Comparison of ENCODE assay signal across 14 cellular contexts in genomic region chr20:17936306-17936790, GRCh38. TPM values are rescaled to one million over a fixed set of nuclear protein-coding genes. Genes with fewer than 3 reads are reported as not detected.
DNase-seq lines count a peak whose midpoint lies in the region; ATAC-seq and TF ChIP-seq lines count a peak whose summit lies in the region.
"Had no signal": no experiment of that assay in that cellular context is flagged by ENCODE, and none has a peak within 500 bp of the region (broad histone marks: within the 10 kb centered on the region; RNA-seq: fewer than 3 reads in every experiment).

No MANE protein-coding gene starts in this region.

- no peaks in the 10 kb centered on the region for H3K27me3 Mint-ChIP-seq in activated T-helper 17 cell treated with anti-CD3 and anti-CD28 coated beads, Interleukin-2, amount 50 U/mL, for 72 hours
- peaks cover 3% of the 10 kb centered on the region for H3K27me3 Mint-ChIP-seq in CD8-positive, alpha-beta T cell (ENCODE audit: low read depth)

- no peaks in the 10 kb centered on the region for H3K9me3 ChIP-seq in CD8-positive, alpha-beta T cell (ENCODE audit: low read length)

- no peak overlapping the region for H3K4me3 Mint-ChIP-seq in activated T-helper 17 cell treated with anti-CD3 and anti-CD28 coated beads, Interleukin-2, amount 50 U/mL, for 72 hours
- no peak overlapping the region for H3K4me3 Mint-ChIP-seq in CD8-positive, alpha-beta T cell
- H3K4me3 Mint-ChIP-seq: memory B cell had no signal

- CTCF ChIA-PET in CD8-positive, alpha-beta T cell (lab: Charles Lee): interaction anchor here (0.8 to 3.3 kb wide), 2 partner anchors 254 to 274 kb away, joined by 3 to 18 read pairs; partner anchors contain the start of gene RRBP1

- DNase-seq in AG10803 (ENCODE audit: low read depth) (peak; percentile 45), fibroblast of villous mesenchyme (ENCODE audit: low read depth) (peak; percentile 58), putamen (ENCODE audit: low spot score) (no peak), DMS153 (lab: John Stamatoyannopoulos, UW) (no peak)
- no peak for DNase-seq in CD8-positive, alpha-beta T cell
- DNase-seq: activated CD8-positive, alpha-beta memory T cell treated with anti-CD3 and anti-CD28 coated beads for 24 hours; NCI-H345; T1000 had no signal

- ATAC-seq in activated T-helper 17 cell treated with anti-CD3 and anti-CD28 coated beads, Interleukin-2, amount 50 U/mL, for 72 hours (replicated peaks): peak; percentile 35
- ATAC-seq in CD8-positive, alpha-beta T cell: no peak
- no peak for ATAC-seq in GM18858 (IDR thresholded peaks at IDR 0.05; ENCODE audit: unreplicated experiment)
- ATAC-seq: activated naive CD4-positive, alpha-beta T cell treated with anti-CD3 and anti-CD28 coated beads, Interleukin-2, amount 50 U/mL, for 72 hours had no signal

- POLR2A ChIA-PET in CD8-positive, alpha-beta T cell (lab: Charles Lee): interaction anchor here (1.1 kb wide), 1 partner anchor 34 kb away, joined by 3 read pairs; no protein-coding TSS in a partner anchor

- H3K27ac Mint-ChIP-seq in activated T-helper 17 cell treated with anti-CD3 and anti-CD28 coated beads, Interleukin-2, amount 50 U/mL, for 72 hours: no peak overlapping the region
- H3K27ac Mint-ChIP-seq in CD8-positive, alpha-beta T cell: no peak overlapping the region
- H3K27ac Mint-ChIP-seq: activated naive CD4-positive, alpha-beta T cell treated with anti-CD3 and anti-CD28 coated beads, Interleukin-2, amount 50 U/mL, for 72 hours; memory B cell had no signal

- H3K4me1 Mint-ChIP-seq in activated T-helper 17 cell treated with anti-CD3 and anti-CD28 coated beads, Interleukin-2, amount 50 U/mL, for 72 hours: peaks cover 6% of the 10 kb centered on the region
- H3K4me1 Mint-ChIP-seq in CD8-positive, alpha-beta T cell (ENCODE audit: low read depth): peaks cover 16% of the 10 kb centered on the region
- H3K4me1 Mint-ChIP-seq: memory B cell had no signal

- H3K4me3 ChIP-seq in AG10803 (ENCODE audit: low read length) (no peak overlapping the region), fibroblast of villous mesenchyme (ENCODE audit: low read depth, low read length) (no peak overlapping the region), rectal smooth muscle tissue (ENCODE audit: low read length) (peak overlapping the region; percentile 34)
- no peak overlapping the region for H3K4me3 ChIP-seq in CD8-positive, alpha-beta T cell (ENCODE audit: low read depth, low read length)
- H3K4me3 ChIP-seq: skin epidermis had no signal

- intact Hi-C loops in CD8-positive, alpha-beta T cell (cut with DNase I, micrococcal nuclease): no loop called here

- H3K9me3 Mint-ChIP-seq in activated T-helper 17 cell treated with anti-CD3 and anti-CD28 coated beads, Interleukin-2, amount 50 U/mL, for 72 hours: no peaks in the 10 kb centered on the region
- H3K9me3 Mint-ChIP-seq in CD8-positive, alpha-beta T cell: no peaks in the 10 kb centered on the region
- H3K9me3 Mint-ChIP-seq: activated naive CD4-positive, alpha-beta T cell treated with anti-CD3 and anti-CD28 coated beads, Interleukin-2, amount 50 U/mL, for 72 hours had no signal

- H3K27ac ChIP-seq in rectal smooth muscle tissue (ENCODE audit: low read depth, low read length): peak overlapping the region; percentile 82
- no peak overlapping the region for H3K27ac ChIP-seq in CD8-positive, alpha-beta T cell (ENCODE audit: low read depth, low read length)

- no peaks in the 10 kb centered on the region for H3K27me3 ChIP-seq in rectal smooth muscle tissue (ENCODE audit: control insufficient read depth, insufficient read depth, low read length)
- no peaks in the 10 kb centered on the region for H3K27me3 ChIP-seq in CD8-positive, alpha-beta T cell (ENCODE audit: insufficient read depth, low read length)

- H3K4me1 ChIP-seq in rectal smooth muscle tissue (ENCODE audit: control insufficient read depth, insufficient read depth, low read length): peaks cover 30% of the 10 kb centered on the region
- H3K4me1 ChIP-seq in CD8-positive, alpha-beta T cell (ENCODE audit: insufficient read depth, low read length): peaks cover 12% of the 10 kb centered on the region

- H3K36me3 Mint-ChIP-seq in activated T-helper 17 cell treated with anti-CD3 and anti-CD28 coated beads, Interleukin-2, amount 50 U/mL, for 72 hours (ENCODE audit: low read depth): peaks cover 15% of the 10 kb centered on the region
- H3K36me3 Mint-ChIP-seq in CD8-positive, alpha-beta T cell: peaks cover 7% of the 10 kb centered on the region

- no peak for TF ChIP-seq CTCF in AG10803 (conservative IDR thresholded peaks at IDR 0.05; ENCODE audit: low read length)
- TF ChIP-seq CTCF in fibroblast of villous mesenchyme (IDR thresholded peaks at IDR 0.05; ENCODE audit: insufficient read depth, low read depth, low read length): no peak
- TF ChIP-seq CTCF in CD8-positive, alpha-beta T cell (IDR thresholded peaks at IDR 0.05): no peak

- no peak overlapping the region for H3K9ac ChIP-seq in rectal smooth muscle tissue (ENCODE audit: low read length)

- no peaks in the 10 kb centered on the region for H3K36me3 ChIP-seq in rectal smooth muscle tissue (ENCODE audit: control insufficient read depth, insufficient read depth, low read length)
- no peaks in the 10 kb centered on the region for H3K36me3 ChIP-seq in CD8-positive, alpha-beta T cell (ENCODE audit: insufficient read depth, low read length)

RNA-seq across cellular contexts. Expression of gene SNX5, which starts 32.2 kb away (rescaled TPM):
- total RNA-seq in activated T-helper 17 cell treated with anti-CD3 and anti-CD28 coated beads, Interleukin-2, amount 50 U/mL, for 72 hours: 100 to 1,000 TPM; 175 to 201 TPM
- 88.6 and 114 TPM in 2 replicates for total RNA-seq in fibroblast of villous mesenchyme
- total RNA-seq in CD8-positive, alpha-beta T cell: 10 to 100 TPM; 47.3 to 52.0 TPM

RNA-seq across cellular contexts. Expression of gene MGME1, which starts 32.5 kb away (rescaled TPM):
- total RNA-seq in activated T-helper 17 cell treated with anti-CD3 and anti-CD28 coated beads, Interleukin-2, amount 50 U/mL, for 72 hours: 10 to 100 TPM; 24.2 to 33.2 TPM
- 9.5 and 10.6 TPM in 2 replicates for total RNA-seq in fibroblast of villous mesenchyme
- 1 to 10 TPM; 4.5 to 4.7 TPM for total RNA-seq in CD8-positive, alpha-beta T cell

Comparison
In these comparisons a context has a peak if more than half of its experiments do, and no peak if none do; other contexts are left out.
1. DNase-seq: peak in AG10803 (single experiment) and fibroblast of villous mesenchyme (single experiment); none in putamen (single experiment), DMS153 (single experiment) and CD8-positive, alpha-beta T cell (0 of 7).